16 cellular contexts compared by ENCODE assay signal in the genomic region with DNA sequence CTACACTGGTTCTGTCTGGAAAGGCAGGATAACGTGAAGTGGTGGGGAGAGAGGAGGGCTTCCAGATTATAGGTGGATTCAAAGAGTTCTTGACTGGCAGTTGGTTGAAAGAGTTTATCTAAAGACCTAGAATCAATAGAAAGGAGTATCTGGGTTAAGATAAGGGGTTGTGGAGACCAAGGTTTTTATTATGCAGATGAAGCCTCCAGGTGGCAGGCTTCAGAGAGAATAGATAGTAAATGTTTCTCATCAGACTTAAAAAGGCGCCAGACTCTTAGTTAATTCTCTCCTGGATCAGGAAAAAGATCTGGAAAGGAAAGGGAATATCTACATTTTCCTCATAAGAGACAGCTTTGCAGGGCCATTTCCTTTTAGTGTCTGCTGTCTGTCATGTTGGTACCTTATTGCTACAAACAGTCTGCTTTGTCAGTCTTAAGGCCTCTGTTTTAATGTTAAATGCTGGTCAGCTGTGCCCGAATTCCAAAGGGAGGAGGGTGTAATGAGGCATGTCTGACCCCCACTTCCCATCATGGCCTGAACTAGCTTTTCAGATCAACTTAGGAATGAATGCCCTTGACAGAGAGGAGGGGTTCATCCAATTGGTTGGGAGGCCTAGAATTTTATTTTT.
"Had no signal": no experiment of that assay in that cellular context is flagged by ENCODE, and none has a peak within 500 bp of the region (broad histone marks: within the 10 kb centered on the region; RNA-seq: fewer than 3 reads in every experiment).

No MANE protein-coding gene starts in this region.

- H3K4me3 ChIP-seq: body of pancreas, left ventricle myocardium inferior, uterus had no signal

- H3K9me3 Mint-ChIP-seq: activated CD4-positive, alpha-beta T cell treated with anti-CD3 and anti-CD28 coated beads, Interleukin-2, amount 10 ng/mL, durations not matched to agents 24 days and 14 days; activated naive CD4-positive, alpha-beta T cell treated with anti-CD3 and anti-CD28 coated beads for 36 hours; activated T-helper 17 cell treated with anti-CD3 and anti-CD28 coated beads, Interleukin-2, amount 50 U/mL, for 72 hours; effector memory CD8-positive, alpha-beta T cell had no signal

- H3K27me3 Mint-ChIP-seq: activated T-helper 17 cell treated with anti-CD3 and anti-CD28 coated beads, Interleukin-2, amount 50 U/mL, for 72 hours; effector memory CD8-positive, alpha-beta T cell had no signal

- DNase-seq: activated CD4-positive, alpha-beta T cell treated with anti-CD3 and anti-CD28 coated beads, Interleukin-2, amount 10 ng/mL, durations not matched to agents 24 days and 14 days; activated CD8-positive, alpha-beta memory T cell treated with anti-CD3 and anti-CD28 coated beads for 24 hours; activated naive CD4-positive, alpha-beta T cell treated with anti-CD3 and anti-CD28 coated beads for 36 hours; activated T-cell treated with anti-CD3 and anti-CD28 coated beads for 4 hours; body of pancreas; central memory CD4-positive, alpha-beta T cell; cortex of kidney; effector memory CD8-positive, alpha-beta T cell; hippocampal formation; left ventricle myocardium inferior; retina; stimulated activated CD4-positive, alpha-beta T cell treated with anti-CD3 and anti-CD28 coated beads, Interleukin-15, amount 100 ng/mL, for 24 hours; stimulated activated CD4-positive, alpha-beta T cell treated with anti-CD3 and anti-CD28 coated beads, Interleukin-4, amount 100 ng/mL, for 4 hours; uterus had no signal

- H3K4me1 Mint-ChIP-seq: activated CD4-positive, alpha-beta T cell treated with anti-CD3 and anti-CD28 coated beads, Interleukin-2, amount 10 ng/mL, durations not matched to agents 24 days and 14 days; activated T-helper 17 cell treated with anti-CD3 and anti-CD28 coated beads, Interleukin-2, amount 50 U/mL, for 72 hours had no signal

- H3K4me3 Mint-ChIP-seq: activated CD4-positive, alpha-beta T cell treated with anti-CD3 and anti-CD28 coated beads, Interleukin-2, amount 10 ng/mL, durations not matched to agents 24 days and 14 days; activated naive CD4-positive, alpha-beta T cell treated with anti-CD3 and anti-CD28 coated beads for 36 hours; activated T-helper 17 cell treated with anti-CD3 and anti-CD28 coated beads, Interleukin-2, amount 50 U/mL, for 72 hours; effector memory CD8-positive, alpha-beta T cell; T-helper 1 cell treated with Interleukin-12 subunit alpha and Interleukin-12 subunit beta and Interleukin-4 antibody, amounts not matched to agents 30 μg/mL and 1 μg/mL, for 36 hours had no signal

- H3K27ac Mint-ChIP-seq: activated CD4-positive, alpha-beta T cell treated with anti-CD3 and anti-CD28 coated beads, Interleukin-2, amount 10 ng/mL, durations not matched to agents 24 days and 14 days; activated naive CD4-positive, alpha-beta T cell treated with anti-CD3 and anti-CD28 coated beads for 36 hours; activated T-helper 17 cell treated with anti-CD3 and anti-CD28 coated beads, Interleukin-2, amount 50 U/mL, for 72 hours; effector memory CD8-positive, alpha-beta T cell; T-helper 1 cell treated with Interleukin-12 subunit alpha and Interleukin-12 subunit beta and Interleukin-4 antibody, amounts not matched to agents 30 μg/mL and 1 μg/mL, for 36 hours had no signal
